16 cellular contexts compared by ENCODE assay signal in genomic region chr7:16671811-16672210, GRCh38. TPM values are rescaled to one million over a fixed set of nuclear protein-coding genes. Genes with fewer than 3 reads are reported as not detected.
DNase-seq lines count a peak whose midpoint lies in the region; ATAC-seq and TF ChIP-seq lines count a peak whose summit lies in the region.
"Had no signal": no experiment of that assay in that cellular context is flagged by ENCODE, and none has a peak within 500 bp of the region (broad histone marks: within the 10 kb centered on the region; RNA-seq: fewer than 3 reads in every experiment).

No MANE protein-coding gene starts in this region.

- no peak overlapping the region for H2AK5ac ChIP-seq in IMR-90 (ENCODE audit: low read depth, low read length)

- H3K4ac ChIP-seq in IMR-90 (ENCODE audit: low read depth, low read length) = no peak overlapping the region

- DNase-seq in MCF 10A (ENCODE audit: unreplicated experiment) = no peak
- DNase-seq in mammary epithelial cell = no peak
- DNase-seq in IMR-90 = no peak
- DNase-seq in fibroblast of pulmonary artery (ENCODE audit: low read depth) = peak; percentile 44
- no peak for DNase-seq in smooth muscle cell (lab: John Stamatoyannopoulos, UW; ENCODE audit: unreplicated experiment)
- DNase-seq in testis = no peak
- DNase-seq in nephron progenitor cell = no peak
- DNase-seq in foreskin melanocyte = no peak
- DNase-seq: 8988T; C1 segment of cervical spinal cord; CD4-positive, alpha-beta memory T cell; DMS53; DMS79 treated with DMSO at 0.1 percent for 48 hours; GF-D8; H7; HCEC 1CT had no signal

- 0 out of 2 replicates have a peak, but pooled peaks cover 3% of the 10 kb centered on the region for H3K9me1 ChIP-seq in IMR-90 (ENCODE audit: insufficient read depth, low read length)

- no peak overlapping the region for H3K4me3 ChIP-seq in mammary epithelial cell (replicated peaks in 1 of 3; ENCODE audit: insufficient read depth in 1 of 3, low read depth in 2 of 3, low read length in 3 of 3)
- H3K4me3 ChIP-seq in IMR-90 (ENCODE audit: insufficient read depth, low read depth, low read length) = no peak overlapping the region
- no peak overlapping the region for H3K4me3 ChIP-seq in fibroblast of pulmonary artery (replicated peaks; ENCODE audit: low read depth, low read length)
- H3K4me3 ChIP-seq in smooth muscle cell = no peak overlapping the region
- no peak overlapping the region for H3K4me3 ChIP-seq in testis

- H3K4me3 Mint-ChIP-seq in MCF 10A (ENCODE audit: unreplicated experiment) (no peak overlapping the region), nephron progenitor cell (no peak overlapping the region)
- H3K4me3 Mint-ChIP-seq: CD4-positive, alpha-beta memory T cell had no signal

- no peak overlapping the region for H2BK120ac ChIP-seq in IMR-90 (ENCODE audit: low read depth, low read length)

- H3K36me3 ChIP-seq in mammary epithelial cell (ENCODE audit: insufficient read depth, low read length) = peaks cover 17% of the 10 kb centered on the region
- peaks cover 6% of the 10 kb centered on the region for H3K36me3 ChIP-seq in IMR-90 (ENCODE audit: control insufficient read depth, insufficient read depth, low read length)
- H3K36me3 ChIP-seq in smooth muscle cell (ENCODE audit: low read depth) = peaks cover 3% of the 10 kb centered on the region
- H3K36me3 ChIP-seq in testis (ENCODE audit: low read depth, missing control alignments) = no peaks in the 10 kb centered on the region

- H2AK9ac ChIP-seq in IMR-90 (replicated peaks; ENCODE audit: low read depth, low read length, poor library complexity) = no peak overlapping the region

- peak overlapping the region; percentile 69 for H3K27ac Mint-ChIP-seq in MCF 10A (ENCODE audit: low read depth, unreplicated experiment)
- no peak overlapping the region for H3K27ac Mint-ChIP-seq in nephron progenitor cell

- H3K9ac ChIP-seq in mammary epithelial cell (ENCODE audit: insufficient read depth, low read length) = no peak overlapping the region
- H3K9ac ChIP-seq in IMR-90 (ENCODE audit: low read depth, low read length) = no peak overlapping the region
- no peak overlapping the region for H3K9ac ChIP-seq in smooth muscle cell (ENCODE audit: low read depth)

- H3K36me3 Mint-ChIP-seq in MCF 10A (ENCODE audit: insufficient read depth, unreplicated experiment) (peaks cover 53% of the 10 kb centered on the region), nephron progenitor cell (ENCODE audit: low read depth) (peaks cover 92% of the 10 kb centered on the region)

- H3K14ac ChIP-seq in IMR-90 (replicated peaks; ENCODE audit: low read depth, low read length) = no peak overlapping the region

- in situ Hi-C loops in mammary epithelial cell (cut with MboI; ENCODE audit: low sequenced_read_pairs in 2 of 2) = no loop called here
- in situ Hi-C loops in IMR-90 (cut with MboI; ENCODE audit: low sequenced_read_pairs) = no loop called here

- no peak overlapping the region for H3K23ac ChIP-seq in IMR-90 (ENCODE audit: low read depth, low read length)

- H3K9me3 Mint-ChIP-seq in MCF 10A (ENCODE audit: unreplicated experiment) (no peaks in the 10 kb centered on the region), nephron progenitor cell (peaks cover 33% of the 10 kb centered on the region)
- H3K9me3 Mint-ChIP-seq: CD4-positive, alpha-beta memory T cell had no signal

- no peak overlapping the region for H2BK20ac ChIP-seq in IMR-90 (ENCODE audit: low read depth, low read length)

- peaks cover 23% of the 10 kb centered on the region for H3F3A ChIP-seq in smooth muscle cell (ENCODE audit: low read depth)

- H2AFZ ChIP-seq in mammary epithelial cell (ENCODE audit: low read depth, low read length) (no peak overlapping the region), IMR-90 (replicated peaks; ENCODE audit: low read length, poor library complexity) (no peak overlapping the region), smooth muscle cell (ENCODE audit: low read depth) (no peak overlapping the region)

- H3K27me3 ChIP-seq in mammary epithelial cell (ENCODE audit: insufficient read depth, low read length) = no peaks in the 10 kb centered on the region
- H3K27me3 ChIP-seq in IMR-90 (ENCODE audit: control insufficient read depth, insufficient read depth, low read length) = no peaks in the 10 kb centered on the region
- H3K27me3 ChIP-seq in smooth muscle cell (ENCODE audit: low read depth) = no peaks in the 10 kb centered on the region
- no peaks in the 10 kb centered on the region for H3K27me3 ChIP-seq in testis

- H2BK5ac ChIP-seq in IMR-90 (ENCODE audit: low read depth, low read length, poor library complexity, severe bottlenecking) = peak overlapping the region; percentile 50

- H3K27me3 Mint-ChIP-seq in MCF 10A (ENCODE audit: insufficient read depth, unreplicated experiment) (no peaks in the 10 kb centered on the region), nephron progenitor cell (ENCODE audit: low read depth, poor library complexity) (no peaks in the 10 kb centered on the region)
- H3K27me3 Mint-ChIP-seq: CD4-positive, alpha-beta memory T cell had no signal

- H2BK15ac ChIP-seq in IMR-90 (ENCODE audit: low read depth, low read length) = no peak overlapping the region

- peak overlapping the region; percentile 24; the same call in 1 of the 2 replicates for H3K18ac ChIP-seq in IMR-90 (ENCODE audit: low read depth, low read length)

- no peak for TF ChIP-seq CTCF in MCF 10A (IDR thresholded peaks at IDR 0.05; ENCODE audit: unreplicated experiment)
- TF ChIP-seq CTCF in mammary epithelial cell (conservative IDR thresholded peaks at IDR 0.05 in 1 of 2, IDR thresholded peaks at IDR 0.05 in 1 of 2; ENCODE audit: extremely low read depth in 1 of 2, insufficient read depth in 1 of 2, low read depth in 1 of 2, low read length in 2 of 2) = no peak
- no peak for TF ChIP-seq CTCF in IMR-90 (conservative IDR thresholded peaks at IDR 0.05; ENCODE audit: low read depth, low read length)
- no peak for TF ChIP-seq CTCF in fibroblast of pulmonary artery (IDR thresholded peaks at IDR 0.05; ENCODE audit: low read length, missing control alignments)
- no peak for TF ChIP-seq CTCF in smooth muscle cell (IDR thresholded peaks at IDR 0.05; ENCODE audit: borderline replicate concordance, insufficient read depth, poor library complexity, severe bottlenecking)
- no peak for TF ChIP-seq CTCF in testis (IDR thresholded peaks at IDR 0.05)
- no peak for TF ChIP-seq CTCF in nephron progenitor cell (IDR thresholded peaks at IDR 0.05)

- dilution Hi-C loops in mammary epithelial cell (cut with HindIII; ENCODE audit: low sequenced_read_pairs) = no loop called here
- dilution Hi-C loops in IMR-90 (cut with HindIII; ENCODE audit: low sequenced_read_pairs, unreplicated experiment) = no loop called here

- H3K4me2 ChIP-seq in mammary epithelial cell (ENCODE audit: insufficient read depth, low read depth, low read length) (no peak overlapping the region), IMR-90 (ENCODE audit: low read depth, low read length) (no peak overlapping the region), smooth muscle cell (no peak overlapping the region)

- no peak for TF ChIP-seq RAD21 in IMR-90 (IDR thresholded peaks at IDR 0.05; ENCODE audit: low read length)

- H3K27ac ChIP-seq in mammary epithelial cell (ENCODE audit: insufficient read depth, low read depth, low read length) (no peak overlapping the region), IMR-90 (ENCODE audit: insufficient read depth, low read length) (no peak overlapping the region; the same call in 1 of the 2 replicates), smooth muscle cell (ENCODE audit: low read depth) (peak overlapping the region; percentile 97), testis (no peak overlapping the region)

- H3K79me2 ChIP-seq in mammary epithelial cell (ENCODE audit: insufficient read depth, low read length) (peaks cover 57% of the 10 kb centered on the region), smooth muscle cell (ENCODE audit: low read depth) (peaks cover 45% of the 10 kb centered on the region)

- H3K4me1 ChIP-seq in mammary epithelial cell (ENCODE audit: insufficient read depth, low read length) (peaks cover 29% of the 10 kb centered on the region), IMR-90 (ENCODE audit: control insufficient read depth, insufficient read depth, low read length) (peaks cover 11% of the 10 kb centered on the region), smooth muscle cell (ENCODE audit: low read depth) (peaks cover 24% of the 10 kb centered on the region), testis (peaks cover 9% of the 10 kb centered on the region)

- ATAC-seq in IMR-90 (ENCODE audit: low read depth) = no peak

- TF ChIP-seq POLR2A in IMR-90 (IDR thresholded peaks at IDR 0.05; ENCODE audit: low read depth, low read length) (no peak), testis (IDR thresholded peaks at IDR 0.05) (no peak)

- POLR2A ChIA-PET in MCF 10A (lab: Yijun Ruan, JAX) = interaction anchor here (1.4 kb wide), 1 partner anchor 26 kb away, joined by 7 read pairs; the partner anchor contains the start of genes ANKMY2 and BZW2
- POLR2A ChIA-PET in IMR-90 (lab: Charles Lee; ENCODE audit: unreplicated experiment) = no interaction called here

- H4K20me1 ChIP-seq in mammary epithelial cell (ENCODE audit: insufficient read depth, low read length) = no peaks in the 10 kb centered on the region
- no peaks in the 10 kb centered on the region for H4K20me1 ChIP-seq in IMR-90 (ENCODE audit: insufficient read depth, low read length)
- no peaks in the 10 kb centered on the region for H4K20me1 ChIP-seq in smooth muscle cell (ENCODE audit: low read depth)

- H4K5ac ChIP-seq in IMR-90 (ENCODE audit: low read depth, low read length) = no peak overlapping the region

- H3K56ac ChIP-seq in IMR-90 (ENCODE audit: extremely low read depth, insufficient read depth, low read length) = no peak overlapping the region

- 93% methylated on average over 3 of the region's 3 CpGs for WGBS in mammary epithelial cell (ENCODE audit: low coverage, missing lambda C conversion rate)
- no CpG with 5 or more reads among the region's 3 CpGs for WGBS in IMR-90 (ENCODE audit: extremely low coverage in 2 of 2, insufficient read length in 1 of 2), 2 experiments
- WGBS in smooth muscle cell (ENCODE audit: low lambda C conversion rate) = 95% methylated on average over 3 of the region's 3 CpGs
- 88 to 90% methylated on average over 3 of the region's 3 CpGs for WGBS in testis, 2 donors

- H3K9me3 ChIP-seq in mammary epithelial cell (replicated peaks; ENCODE audit: insufficient read depth, low read length) = no peaks in the 10 kb centered on the region
- no peaks in the 10 kb centered on the region for H3K9me3 ChIP-seq in IMR-90 (ENCODE audit: control insufficient read depth, insufficient read depth, low read length)
- H3K9me3 ChIP-seq in smooth muscle cell (replicated peaks; ENCODE audit: low read depth) = no peaks in the 10 kb centered on the region
- H3K9me3 ChIP-seq in testis = no peaks in the 10 kb centered on the region

- intact Hi-C loops in MCF 10A (cut with micrococcal nuclease) (no loop called here), mammary epithelial cell (cut with micrococcal nuclease) (no loop called here), IMR-90 (cut with micrococcal nuclease) (no loop called here), testis (cut with DNase I; ENCODE audit: low total_unique reads) (no loop called here)

- H4K91ac ChIP-seq in IMR-90 (ENCODE audit: insufficient read depth, low read depth, low read length) = no peak overlapping the region; the same call in 1 of the 2 replicates

- H3K4me1 Mint-ChIP-seq in MCF 10A (ENCODE audit: insufficient read depth, unreplicated experiment) = peaks cover 30% of the 10 kb centered on the region
- H3K4me1 Mint-ChIP-seq in nephron progenitor cell = peaks cover 16% of the 10 kb centered on the region

- CTCF ChIA-PET in MCF 10A (lab: Yijun Ruan, JAX) = interaction anchor here (0.7 kb wide), 1 partner anchor 238 kb away, joined by 3 read pairs; no protein-coding TSS in a partner anchor
- CTCF ChIA-PET in mammary epithelial cell (lab: Charles Lee; ENCODE audit: low non-redundant PET) = no interaction called here
- CTCF ChIA-PET in IMR-90 (lab: Yijun Ruan, JAX) = no interaction called here

- H4K8ac ChIP-seq in IMR-90 (ENCODE audit: low read depth in 2 of 2, low read length in 2 of 2) = no peak overlapping the region

- peaks cover 11 to 40% of the 10 kb centered on the region in 2 experiments; a peak in 3 of 4 replicates for H3K79me1 ChIP-seq in IMR-90 (ENCODE audit: low read depth in 1 of 2, low read length in 2 of 2)

- no TSS peak for BruUV-seq in MCF 10A (replicated peaks; lab: Mats Ljungman, UMichigan)
- no TSS peak for BruUV-seq in mammary epithelial cell (replicated peaks; lab: Mats Ljungman, UMichigan)
- BruUV-seq in IMR-90 (replicated peaks; lab: Mats Ljungman, UMichigan) = no TSS peak

RNA-seq across cellular contexts. Expression of gene BZW2, which starts 25.8 kb away (rescaled TPM):
- total RNA-seq in MCF 10A (2022) (41.0 and 85.4 TPM in 2 replicates), mammary epithelial cell (10 to 100 TPM; 66.2 to 75.0 TPM), IMR-90 (2012; rRNA removed) (58.1 and 65.0 TPM in 2 replicates), smooth muscle cell (77.9 and 83.7 TPM in 2 replicates), testis (10 to 100 TPM; 25.8 to 36.5 TPM)
- polyA plus RNA-seq in mammary epithelial cell (74.2 TPM), IMR-90 (2012; rRNA removed) (86.1 and 92.9 TPM in 2 replicates), smooth muscle cell (56.1 and 70.4 TPM in 2 replicates), testis (ENCODE audit: insufficient read depth, low read depth, low replicate concordance) (23.2 TPM)
- 38.2 TPM for polyA minus RNA-seq in mammary epithelial cell
- polyA plus RNA-seq in IMR-90 (2012; cell fraction: cytosol; rRNA removed) = 28.3 and 30.7 TPM in 2 replicates
- 10.4 and 40.8 TPM in 2 replicates for polyA plus RNA-seq in IMR-90 (2012; cell fraction: nucleus; rRNA removed; ENCODE audit: low replicate concordance)

RNA-seq across cellular contexts. Expression of gene ANKMY2, which starts 26.3 kb away (rescaled TPM):
- total RNA-seq in MCF 10A (2022) = 14.3 and 15.3 TPM in 2 replicates
- total RNA-seq in mammary epithelial cell = 10 to 100 TPM; 11.0 to 24.3 TPM
- 11.3 TPM for polyA plus RNA-seq in mammary epithelial cell
- 12.1 TPM for polyA minus RNA-seq in mammary epithelial cell
- 41.9 and 43.6 TPM in 2 replicates for total RNA-seq in IMR-90 (2012; rRNA removed)
- polyA plus RNA-seq in IMR-90 (2012; rRNA removed) = 15.8 and 19.5 TPM in 2 replicates
- 5.3 TPM in 2 replicates for polyA plus RNA-seq in IMR-90 (2012; cell fraction: cytosol; rRNA removed)
- polyA plus RNA-seq in IMR-90 (2012; cell fraction: nucleus; rRNA removed; ENCODE audit: low replicate concordance) = 3.9 and 25.7 TPM in 2 replicates
- 28.0 and 36.5 TPM in 2 replicates for total RNA-seq in smooth muscle cell
- 24.0 and 25.5 TPM in 2 replicates for polyA plus RNA-seq in smooth muscle cell
- total RNA-seq in testis = 10 to 100 TPM; 13.4 to 17.0 TPM
- polyA plus RNA-seq in testis (ENCODE audit: insufficient read depth, low read depth, low replicate concordance) = 17.5 TPM
